In the genomic region with DNA sequence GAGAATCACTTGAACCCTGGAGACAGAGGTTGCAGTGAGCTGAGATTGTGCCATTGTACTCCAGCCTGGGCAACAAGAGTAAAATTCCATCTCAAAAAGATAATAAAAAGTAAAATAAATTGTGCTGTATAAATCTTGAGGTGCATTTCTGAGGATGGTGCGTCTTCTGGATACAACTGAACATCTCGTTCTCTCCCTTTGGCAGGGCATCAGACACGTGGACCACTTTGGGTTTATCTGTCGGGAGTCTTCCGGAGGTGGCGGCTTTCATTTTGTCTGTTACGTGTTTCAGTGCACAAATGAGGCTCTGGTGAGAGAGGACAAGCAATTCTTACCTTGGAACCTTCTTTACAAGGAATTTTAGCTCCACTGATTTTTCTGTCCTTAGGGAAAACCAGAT, we compare ENCODE assay signal across 5 cellular contexts.
"Had no signal": no experiment of that assay in that cellular context is flagged by ENCODE, and none has a peak within 500 bp of the region (broad histone marks: within the 10 kb centered on the region; RNA-seq: fewer than 3 reads in every experiment).

No MANE protein-coding gene starts in this region.

- ATAC-seq: GM23338, K562 had no signal

- H3K4me1 Mint-ChIP-seq: GM23338, H9 had no signal

- DNase-seq: H9, HCEC 1CT, IMR-90 had no signal

- H3K4me3 ChIP-seq: GM23338, K562 had no signal

- H3K4me3 Mint-ChIP-seq: GM23338, H9 had no signal

- H3K27ac Mint-ChIP-seq: GM23338, H9 had no signal
